Comparison of ENCODE assay signal across 19 cellular contexts in the genomic region with DNA sequence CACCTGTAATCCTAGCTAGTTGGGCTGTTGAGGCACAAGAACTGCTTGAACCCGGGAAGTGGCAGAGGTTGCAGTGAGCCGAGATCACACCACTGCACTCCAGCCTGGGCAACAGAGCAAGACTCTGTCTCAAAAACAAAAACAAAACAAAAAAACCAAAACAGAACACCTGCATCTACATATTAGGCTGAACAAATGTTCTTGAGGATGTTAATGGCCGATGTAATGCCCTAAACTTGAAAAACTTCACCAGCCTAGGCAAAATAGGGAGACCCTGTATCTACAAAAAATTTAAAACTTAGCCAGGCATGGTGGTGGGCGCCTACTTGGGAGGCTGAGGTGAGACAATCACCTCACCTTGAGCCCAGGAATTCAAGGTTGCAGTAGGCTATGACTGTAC.
"Had no signal": no experiment of that assay in that cellular context is flagged by ENCODE, and none has a peak within 500 bp of the region (broad histone marks: within the 10 kb centered on the region; RNA-seq: fewer than 3 reads in every experiment).

No MANE protein-coding gene starts in this region.

- H3K9me3 Mint-ChIP-seq: effector memory CD8-positive, alpha-beta T cell; mesothelial cell of epicardium; naive thymus-derived CD4-positive, alpha-beta T cell; nephron; stimulated activated memory B cell treated with anti-CD40 and anti-IgM and Interleukin-4, amounts not matched to agents 10 μg/mL and 1 μg/mL and 100 μg/mL, for 72 hours had no signal

- H3K9me3 ChIP-seq: prostate gland, spleen, testis, tibial artery, upper lobe of left lung had no signal

- H3K4me3 Mint-ChIP-seq: mesothelial cell of epicardium; nephron; neural progenitor cell; stimulated activated memory B cell treated with anti-CD40 and anti-IgM and Interleukin-4, amounts not matched to agents 10 μg/mL and 1 μg/mL and 100 μg/mL, for 72 hours had no signal

- H3K27me3 ChIP-seq: neural progenitor cell, spleen, testis, tibial artery, upper lobe of left lung had no signal

- H3K27me3 Mint-ChIP-seq: effector memory CD8-positive, alpha-beta T cell; naive thymus-derived CD4-positive, alpha-beta T cell; stimulated activated memory B cell treated with anti-CD40 and anti-IgM and Interleukin-4, amounts not matched to agents 10 μg/mL and 1 μg/mL and 100 μg/mL, for 72 hours had no signal

- H3K27ac Mint-ChIP-seq: mesothelial cell of epicardium; nephron; neural progenitor cell; stimulated activated memory B cell treated with anti-CD40 and anti-IgM and Interleukin-4, amounts not matched to agents 10 μg/mL and 1 μg/mL and 100 μg/mL, for 72 hours had no signal

- H3K4me3 ChIP-seq: neural progenitor cell, prostate gland, skin epidermis, spleen, testis, tibial artery, upper lobe of left lung had no signal

- DNase-seq: cortex of kidney; effector memory CD8-positive, alpha-beta T cell; head of caudate nucleus; mesenchymal stem cell; naive thymus-derived CD4-positive, alpha-beta T cell; right cardiac atrium; spleen; stimulated activated CD4-positive, alpha-beta T cell treated with anti-CD3 and anti-CD28 coated beads, Interleukin-4, amount 100 ng/mL, for 4 hours; stimulated activated naive CD8-positive, alpha-beta T cell treated with anti-CD3 and anti-CD28 coated beads, Interleukin-15, Interleukin-2, amounts not matched to agents 100 U/mL and 50 U/mL, for 24 hours; substantia nigra; testis; tibial artery; upper lobe of left lung had no signal

- H3K36me3 ChIP-seq: neural progenitor cell, prostate gland, tibial artery had no signal

- H3K27ac ChIP-seq: neural progenitor cell, prostate gland, spleen, testis, upper lobe of left lung had no signal

- H3K4me1 ChIP-seq: neural progenitor cell, prostate gland had no signal

- ATAC-seq: effector memory CD8-positive, alpha-beta T cell; naive thymus-derived CD4-positive, alpha-beta T cell; right cardiac atrium; stimulated activated memory B cell treated with anti-CD40 and anti-IgM and Interleukin-4, amounts not matched to agents 10 μg/mL and 1 μg/mL and 100 μg/mL, for 72 hours; stimulated activated naive CD8-positive, alpha-beta T cell treated with anti-CD3 and anti-CD28 coated beads, Interleukin-15, Interleukin-2, amounts not matched to agents 100 U/mL and 50 U/mL, for 24 hours had no signal
